33 cellular contexts compared by ENCODE assay signal in genomic region chr19:3100331-3100730, GRCh38. TPM values are rescaled to one million over a fixed set of nuclear protein-coding genes. Genes with fewer than 3 reads are reported as not detected.
DNase-seq lines count a peak whose midpoint lies in the region; ATAC-seq and TF ChIP-seq lines count a peak whose summit lies in the region.
"Had no signal": no experiment of that assay in that cellular context is flagged by ENCODE, and none has a peak within 500 bp of the region (broad histone marks: within the 10 kb centered on the region; RNA-seq: fewer than 3 reads in every experiment).

No MANE protein-coding gene starts in this region.

- peak overlapping the region in 10 of 12 donors; percentile 1 to 98 (median 93) for H3K27ac ChIP-seq in heart left ventricle
- H3K27ac ChIP-seq in right cardiac atrium (ENCODE audit: low read length) = no peak overlapping the region
- H3K27ac ChIP-seq in gastrocnemius medialis = peak overlapping the region; percentile 39 to 92 (median 82)
- H3K27ac ChIP-seq: A549, KMS-11, pancreas, PC-9, vagina had no signal

- intact Hi-C loops in heart left ventricle (cut with DNase I) (loop anchor here in 1 of 10 donors (10.0 kb wide), 1 partner anchor 146 kb away; no protein-coding TSS in a partner anchor), left ventricle myocardium superior (cut with micrococcal nuclease) (no loop called here), right cardiac atrium (cut with DNase I) (loop anchor here in 2 of 4 donors (10.0 kb wide), 1 partner anchor 136 kb away; no protein-coding TSS in a partner anchor), gastrocnemius medialis (cut with DNase I; ENCODE audit: low total_unique reads) (no loop called here)

- TF ChIP-seq POLR2A in heart left ventricle (IDR thresholded peaks at IDR 0.05) = no peak
- no peak for TF ChIP-seq POLR2A in gastrocnemius medialis (IDR thresholded peaks at IDR 0.05)

- WGBS in heart left ventricle, 4 donors = 54 to 74% (median 69%) methylated on average over 8 to 14 of the region's 14 CpGs
- WGBS in right cardiac atrium = 64% methylated on average over 14 of the region's 14 CpGs

- H3K36me3 ChIP-seq in heart left ventricle (no peaks in the 10 kb centered on the region), adipocyte (ENCODE audit: control insufficient read depth, insufficient read depth, low read length, severe bottlenecking) (no peaks in the 10 kb centered on the region), gastrocnemius medialis (no peaks in the 10 kb centered on the region)
- H3K36me3 ChIP-seq: adrenal gland, pancreas, thoracic aorta, vagina had no signal

- in situ Hi-C loops in gastrocnemius medialis (cut with MboI; ENCODE audit: low sequenced_read_pairs in 4 of 4) = loop anchor here in 2 of 4 donors (10.0 kb wide), 2 partner anchors 136 to 146 kb away; no protein-coding TSS in a partner anchor

- TF ChIP-seq CTCF in heart left ventricle (IDR thresholded peaks at IDR 0.05) = no peak
- TF ChIP-seq CTCF in gastrocnemius medialis (IDR thresholded peaks at IDR 0.05 in 4 of 5, conservative IDR thresholded peaks at IDR 0.05 in 1 of 5) = no peak

- H3K9me3 ChIP-seq in heart left ventricle (no peaks in the 10 kb centered on the region), adipocyte (ENCODE audit: control insufficient read depth, low read length) (no peaks in the 10 kb centered on the region), right cardiac atrium (ENCODE audit: control insufficient read depth, low read length) (no peaks in the 10 kb centered on the region), gastrocnemius medialis (no peaks in the 10 kb centered on the region)
- H3K9me3 ChIP-seq: A549, adrenal gland, body of pancreas, pancreas, thoracic aorta, vagina had no signal

- peaks cover 33 to 100% (median 79%) of the 10 kb centered on the region in 12 donors for H3K4me1 ChIP-seq in heart left ventricle
- H3K4me1 ChIP-seq in adipocyte (ENCODE audit: control insufficient read depth, insufficient read depth, low read length) = peaks cover 49% of the 10 kb centered on the region
- H3K4me1 ChIP-seq in right cardiac atrium (ENCODE audit: control insufficient read depth, insufficient read depth, low read length) = peaks cover 18% of the 10 kb centered on the region
- peaks cover 72 to 91% of the 10 kb centered on the region in 2 donors for H3K4me1 ChIP-seq in gastrocnemius medialis

- H3K27me3 ChIP-seq in heart left ventricle = peaks cover 0 to 16% (median 0%) of the 10 kb centered on the region in 9 donors
- H3K27me3 ChIP-seq in adipocyte (replicated peaks; ENCODE audit: control insufficient read depth, insufficient read depth, low read length) = no peaks in the 10 kb centered on the region
- no peaks in the 10 kb centered on the region for H3K27me3 ChIP-seq in right cardiac atrium (ENCODE audit: control insufficient read depth, insufficient read depth)
- H3K27me3 ChIP-seq in gastrocnemius medialis = no peaks in the 10 kb centered on the region
- H3K27me3 ChIP-seq: adrenal gland, body of pancreas, pancreas, vagina had no signal

- no peak for ATAC-seq in heart left ventricle
- no peak for ATAC-seq in left ventricle myocardium superior
- ATAC-seq in right cardiac atrium = no peak
- no peak for ATAC-seq in gastrocnemius medialis
- no peak for ATAC-seq in HG02870 (IDR thresholded peaks at IDR 0.05; ENCODE audit: unreplicated experiment)
- ATAC-seq: A549, body of pancreas, pancreas had no signal

- H3K9ac ChIP-seq in adipocyte (ENCODE audit: low read length) = peak overlapping the region; percentile 15
- H3K9ac ChIP-seq: KMS-11 had no signal

- no peak overlapping the region for H3K4me3 ChIP-seq in heart left ventricle
- no peak overlapping the region for H3K4me3 ChIP-seq in adipocyte (ENCODE audit: low read length)
- H3K4me3 ChIP-seq in right cardiac atrium (ENCODE audit: low read length) = no peak overlapping the region
- H3K4me3 ChIP-seq in gastrocnemius medialis = no peak overlapping the region
- H3K4me3 ChIP-seq: A549, adrenal gland, body of pancreas, pancreas, PC-9, thoracic aorta, vagina had no signal

- DNase-seq in heart left ventricle = peak in 2 of 5 donors; percentile 25 to 26
- DNase-seq in left ventricle myocardium superior = no peak
- DNase-seq in adipocyte (ENCODE audit: low read depth) = no peak
- DNase-seq in right cardiac atrium = peak in 2 of 3 donors; percentile 53 to 60
- DNase-seq in gastrocnemius medialis = no peak
- no peak for DNase-seq in T-helper 9 cell
- DNase-seq in NCI-H2081 treated with DMSO at 0.1 percent for 48 hours (lab: John Stamatoyannopoulos, UW) = no peak
- DNase-seq: activated CD4-positive, alpha-beta memory T cell treated with anti-CD3 and anti-CD28 coated beads, Interleukin-2, amount 10 ng/mL, durations not matched to agents 7 days and 5 days; activated CD8-positive, alpha-beta memory T cell treated with anti-CD3 and anti-CD28 coated beads, Interleukin-2, amount 50 U/mL, for 48 hours; activated naive CD4-positive, alpha-beta T cell treated with anti-CD3 and anti-CD28 coated beads for 36 hours; CD4-positive, alpha-beta memory T cell; effector memory CD4-positive, alpha-beta T cell; erythroblast; GOT3; HFFc6; MM.1S; NCI-H1105 treated with DMSO at 0.1 percent for 48 hours; NCI-H187 treated with DMSO at 0.1 percent for 48 hours; NCI-H69; nephron progenitor cell; PC-9; SHP77; stimulated activated CD4-positive, alpha-beta T cell treated with anti-CD3 and anti-CD28 coated beads, Interleukin-1b, Interleukin-23, amount 100 ng/mL, for 48 hours; T-helper 2 cell had no signal

RNA-seq across cellular contexts. Expression of gene GNA11, which starts 6.2 kb away (rescaled TPM):
- total RNA-seq in heart left ventricle (10 to 100 TPM; 55.3 to 91.8 (median 70.9) TPM), left ventricle myocardium superior (74.6 TPM), right cardiac atrium (10 to 100 TPM; 63.3 to 71.6 (median 69.7) TPM), gastrocnemius medialis (10 to 100 TPM; 38.3 to 72.5 (median 68.5) TPM)
- polyA plus RNA-seq in heart left ventricle (10 to 100 TPM; 43.5 to 74.6 TPM), right cardiac atrium (69.8 TPM)

RNA-seq across cellular contexts. Expression of gene GNA15, which starts 35.5 kb away (rescaled TPM):
- total RNA-seq in heart left ventricle = 10 to 100 TPM in 1 of 9 donors, 1 to 10 TPM in 8; 1.1 to 15.2 (median 2.1) TPM
- 1 to 10 TPM in 1 of 2 donors, under 1 TPM in 1; 0.69 to 1.5 TPM for polyA plus RNA-seq in heart left ventricle
- total RNA-seq in left ventricle myocardium superior = 2.1 TPM
- 1 to 10 TPM; 1.8 to 2.5 (median 2.1) TPM for total RNA-seq in right cardiac atrium
- 1.00 TPM for polyA plus RNA-seq in right cardiac atrium
- total RNA-seq in gastrocnemius medialis = 1 to 10 TPM in 1 of 4 donors, under 1 TPM in 3; 0.51 to 1.2 (median 0.81) TPM
- total RNA-seq: HFFc6, lung microvascular endothelial cell had no signal

RNA-seq across cellular contexts. Expression of gene TLE5, which starts 38.0 kb away (rescaled TPM):
- 1,000 to 10,000 TPM in 1 of 9 donors, 100 to 1,000 TPM in 8; 593 to 1,121 (median 711) TPM for total RNA-seq in heart left ventricle
- polyA plus RNA-seq in heart left ventricle = 1,000 to 10,000 TPM in 1 of 2 donors, 100 to 1,000 TPM in 1; 686 to 1,459 TPM
- 846 TPM for total RNA-seq in left ventricle myocardium superior
- 1,000 to 10,000 TPM in 2 of 4 donors, 100 to 1,000 TPM in 2; 784 to 1,020 (median 971) TPM for total RNA-seq in right cardiac atrium
- polyA plus RNA-seq in right cardiac atrium = 1,565 TPM
- total RNA-seq in gastrocnemius medialis = 100 to 1,000 TPM; 437 to 686 (median 474) TPM

Comparison
In these comparisons a context has a peak if more than half of its experiments do, and no peak if none do; other contexts are left out.
1. DNase-seq: peak in right cardiac atrium (2 of 3); none in left ventricle myocardium superior (single experiment), adipocyte (single experiment), gastrocnemius medialis (0 of 2), T-helper 9 cell (single experiment) and NCI-H2081 treated with DMSO at 0.1 percent for 48 hours (single experiment).